In the genomic region with DNA sequence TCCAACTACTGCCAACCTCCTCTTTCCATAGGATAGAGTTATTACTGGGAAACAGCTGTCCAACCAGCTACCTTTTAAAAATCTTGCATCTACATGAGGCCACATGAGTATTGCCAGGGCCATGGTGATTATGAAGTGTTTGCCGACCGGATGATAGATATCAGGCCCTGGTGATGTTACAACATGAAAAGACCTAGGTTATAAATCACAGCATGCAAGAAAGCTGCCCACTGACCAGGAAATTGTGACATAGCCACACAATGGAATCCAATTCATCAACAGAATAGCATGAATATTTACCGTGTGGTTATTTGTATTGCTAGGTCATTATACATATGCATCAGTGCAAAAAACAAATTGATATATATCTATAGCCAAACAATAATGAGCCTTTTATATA, we compare ENCODE assay signal across 17 cellular contexts.
DNase-seq lines count a peak whose midpoint lies in the region; ATAC-seq and TF ChIP-seq lines count a peak whose summit lies in the region.
"Had no signal": no experiment of that assay in that cellular context is flagged by ENCODE, and none has a peak within 500 bp of the region (broad histone marks: within the 10 kb centered on the region; RNA-seq: fewer than 3 reads in every experiment).

No MANE protein-coding gene starts in this region.

- H3K9me3 ChIP-seq in RWPE2 (ENCODE audit: severe bottlenecking) (no peaks in the 10 kb centered on the region), Peyer's patch (no peaks in the 10 kb centered on the region)
- H3K9me3 ChIP-seq: BLaER1, HAP-1 had no signal

- intact Hi-C loops in posterior cingulate gyrus (cut with DNase I) = no loop called here

- no peak overlapping the region for H3K27ac Mint-ChIP-seq in endothelial cell (ENCODE audit: unreplicated experiment)
- H3K27ac Mint-ChIP-seq: CD4-positive, alpha-beta memory T cell had no signal

- H3K4me1 Mint-ChIP-seq in endothelial cell (ENCODE audit: unreplicated experiment) = peaks cover 9% of the 10 kb centered on the region
- H3K4me1 Mint-ChIP-seq: CD4-positive, alpha-beta memory T cell had no signal

- DNase-seq in ELR (ENCODE audit: low read depth) (peak; percentile 19), RWPE2 (ENCODE audit: low spot score) (no peak), fibroblast of mammary gland (ENCODE audit: low read depth) (peak; percentile 11), skeletal muscle cell (ENCODE audit: low read depth) (peak; percentile 5), endothelial cell (ENCODE audit: low spot score) (no peak), kidney glomerular epithelial cell (lab: John Stamatoyannopoulos, UW) (no peak), posterior cingulate gyrus (no peak), Peyer's patch (no peak)
- DNase-seq: CD4-positive, alpha-beta memory T cell; KG1; MV-4-11; NCI-H1694 treated with DMSO at 0.1 percent for 48 hours; NCI-H2107; NCI-H510A had no signal

- H3K9me3 Mint-ChIP-seq in endothelial cell (ENCODE audit: unreplicated experiment) = no peaks in the 10 kb centered on the region

- no peaks in the 10 kb centered on the region for H3K27me3 ChIP-seq in RWPE2 (ENCODE audit: insufficient read depth, poor library complexity, severe bottlenecking)
- H3K27me3 ChIP-seq in Peyer's patch = no peaks in the 10 kb centered on the region
- H3K27me3 ChIP-seq: BLaER1 had no signal

- peaks cover 4% of the 10 kb centered on the region for H3K27me3 Mint-ChIP-seq in endothelial cell (ENCODE audit: unreplicated experiment)
- H3K27me3 Mint-ChIP-seq: CD4-positive, alpha-beta memory T cell had no signal

- H3K27ac ChIP-seq in RWPE2 (ENCODE audit: poor library complexity, severe bottlenecking) = peak overlapping the region; percentile 98
- H3K27ac ChIP-seq in Peyer's patch = no peak overlapping the region
- H3K27ac ChIP-seq: BLaER1, RWPE1 had no signal

- H3K4me3 Mint-ChIP-seq in endothelial cell (ENCODE audit: unreplicated experiment) = no peak overlapping the region
- H3K4me3 Mint-ChIP-seq: CD4-positive, alpha-beta memory T cell had no signal

- H3K4me3 ChIP-seq in RWPE2 (ENCODE audit: severe bottlenecking) (no peak overlapping the region), fibroblast of mammary gland (ENCODE audit: control insufficient read depth, low read depth, low read length) (no peak overlapping the region), skeletal muscle cell (ENCODE audit: low read depth, low read length) (no peak overlapping the region), Peyer's patch (no peak overlapping the region)
- H3K4me3 ChIP-seq: BLaER1, HAP-1 had no signal

- no peaks in the 10 kb centered on the region for H3K36me3 Mint-ChIP-seq in endothelial cell (ENCODE audit: low read depth, unreplicated experiment)
- H3K36me3 Mint-ChIP-seq: CD4-positive, alpha-beta memory T cell had no signal

- TF ChIP-seq POLR2A in Peyer's patch (IDR thresholded peaks at IDR 0.05) = no peak

- peak; percentile 5; the same call in 1 of the 3 replicates for ATAC-seq in RWPE2 (ENCODE audit: low read depth)

- peaks cover 75% of the 10 kb centered on the region for H3K4me1 ChIP-seq in RWPE2 (ENCODE audit: insufficient read depth, poor library complexity, severe bottlenecking)
- no peaks in the 10 kb centered on the region for H3K4me1 ChIP-seq in Peyer's patch
- H3K4me1 ChIP-seq: BLaER1, HAP-1 had no signal

- no peak for TF ChIP-seq CTCF in RWPE2 (IDR thresholded peaks at IDR 0.05; ENCODE audit: poor library complexity, severe bottlenecking)
- TF ChIP-seq CTCF in fibroblast of mammary gland (conservative IDR thresholded peaks at IDR 0.05; ENCODE audit: control insufficient read depth, insufficient read depth, low read depth, low read length) = no peak
- TF ChIP-seq CTCF in endothelial cell (IDR thresholded peaks at IDR 0.05; ENCODE audit: unreplicated experiment) = no peak
- TF ChIP-seq CTCF in Peyer's patch (IDR thresholded peaks at IDR 0.05) = no peak

- H3K36me3 ChIP-seq in RWPE2 (ENCODE audit: low read depth) = no peaks in the 10 kb centered on the region
- no peaks in the 10 kb centered on the region for H3K36me3 ChIP-seq in Peyer's patch
- H3K36me3 ChIP-seq: BLaER1, HAP-1 had no signal

Comparison
In these comparisons a context has a peak if more than half of its experiments do, and no peak if none do; other contexts are left out.
1. DNase-seq: peak in ELR (single experiment), fibroblast of mammary gland (single experiment) and skeletal muscle cell (single experiment); none in RWPE2 (single experiment), endothelial cell (single experiment), kidney glomerular epithelial cell (single experiment), posterior cingulate gyrus (0 of 10) and Peyer's patch (0 of 3).